14 cellular contexts compared by ENCODE assay signal in the genomic region with DNA sequence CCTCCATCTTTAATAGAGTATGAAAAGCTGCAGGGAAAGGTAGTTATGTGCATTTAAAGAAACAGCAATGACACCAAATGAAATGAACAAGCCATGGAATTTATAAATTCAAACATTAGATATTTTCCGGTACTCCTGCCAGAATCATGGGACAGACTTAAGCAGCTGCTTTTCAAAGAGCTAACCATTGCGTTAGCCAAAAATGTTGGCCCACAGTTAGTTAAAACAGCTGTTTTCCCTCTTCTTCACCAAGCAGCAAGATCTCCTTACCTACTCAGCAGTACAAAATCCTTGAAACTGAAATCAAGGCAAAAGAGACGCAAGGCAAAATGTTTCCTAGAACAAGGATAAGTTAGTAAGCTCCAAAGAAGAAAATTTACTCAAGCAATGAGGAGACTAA.
"Had no signal": no experiment of that assay in that cellular context is flagged by ENCODE, and none has a peak within 500 bp of the region (broad histone marks: within the 10 kb centered on the region; RNA-seq: fewer than 3 reads in every experiment).

No MANE protein-coding gene starts in this region.

- H3K4me1 ChIP-seq: colonic mucosa, thyroid gland had no signal

- H3K27ac Mint-ChIP-seq: activated naive CD4-positive, alpha-beta T cell treated with anti-CD3 and anti-CD28 coated beads, Interleukin-2, amount 50 U/mL, for 72 hours; stimulated activated naive B cell treated with anti-CD40 and anti-IgM and Interleukin-4, amounts not matched to agents 10 μg/mL and 1 μg/mL and 100 μg/mL, for 72 hours; T-helper 17 cell had no signal

- H3K27me3 Mint-ChIP-seq: stimulated activated naive B cell treated with anti-CD40 and anti-IgM and Interleukin-4, amounts not matched to agents 10 μg/mL and 1 μg/mL and 100 μg/mL, for 72 hours; T-helper 17 cell had no signal

- H3K4me3 Mint-ChIP-seq: stimulated activated naive B cell treated with anti-CD40 and anti-IgM and Interleukin-4, amounts not matched to agents 10 μg/mL and 1 μg/mL and 100 μg/mL, for 72 hours; T-helper 17 cell had no signal

- H3K9me3 ChIP-seq: colonic mucosa, thyroid gland had no signal

- H3K36me3 ChIP-seq: colonic mucosa, thyroid gland had no signal

- H3K27ac ChIP-seq: colonic mucosa, skin epidermis, thyroid gland, WERI-Rb-1 had no signal

- H3K9me3 Mint-ChIP-seq: activated naive CD4-positive, alpha-beta T cell treated with anti-CD3 and anti-CD28 coated beads, Interleukin-2, amount 50 U/mL, for 72 hours had no signal

- H3K4me3 ChIP-seq: colonic mucosa, skin epidermis, thyroid gland had no signal

- ATAC-seq: activated naive CD4-positive, alpha-beta T cell treated with anti-CD3 and anti-CD28 coated beads, Interleukin-2, amount 50 U/mL, for 72 hours; esophagus mucosa; stimulated activated naive B cell treated with anti-CD40 and anti-IgM and Interleukin-4, amounts not matched to agents 10 μg/mL and 1 μg/mL and 100 μg/mL, for 72 hours; T-helper 17 cell had no signal

- DNase-seq: activated CD4-positive, alpha-beta T cell treated with anti-CD3 and anti-CD28 coated beads, Interleukin-2, amount 50 U/mL, for 48 hours; activated effector memory CD4-positive, alpha-beta T cell treated with Interleukin-2 at 50 U/mL for 16 hours; amniotic stem cell; caudate nucleus; colonic mucosa; stimulated activated CD4-positive, alpha-beta T cell treated with anti-CD3 and anti-CD28 coated beads, Interleukin-15, amount 100 ng/mL, for 24 hours; stimulated activated CD4-positive, alpha-beta T cell treated with anti-CD3 and anti-CD28 coated beads, Interleukin-4, amount 100 ng/mL, for 1 hour; stimulated activated naive B cell treated with anti-CD40 and anti-IgM and Interleukin-4, amounts not matched to agents 10 μg/mL and 1 μg/mL and 100 μg/mL, for 72 hours; T-helper 17 cell; thyroid gland; WERI-Rb-1 had no signal

- H3K27me3 ChIP-seq: colonic mucosa, thyroid gland had no signal

- H3K36me3 Mint-ChIP-seq: activated naive CD4-positive, alpha-beta T cell treated with anti-CD3 and anti-CD28 coated beads, Interleukin-2, amount 50 U/mL, for 72 hours had no signal
